In the genomic region with DNA sequence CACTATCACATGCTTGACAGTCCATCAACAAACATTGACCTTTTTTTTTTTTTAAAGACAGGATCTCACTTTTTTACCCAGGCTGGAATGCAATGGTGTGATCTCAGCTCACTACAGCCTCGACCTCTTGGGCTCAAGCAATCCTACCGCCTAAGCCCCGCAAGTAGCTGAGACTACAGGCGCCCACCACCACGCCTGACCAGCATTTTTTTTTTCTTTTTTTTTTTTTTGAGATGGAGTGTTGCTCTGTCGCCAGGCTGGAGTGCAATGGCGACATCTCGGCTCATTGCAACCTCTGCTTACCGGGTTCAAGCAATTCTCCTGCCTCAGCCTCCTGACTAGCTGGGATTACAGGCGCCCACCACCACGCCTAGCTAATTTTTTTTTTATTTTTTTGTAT, we compare ENCODE assay signal across 4 cellular contexts. TPM values are rescaled to one million over a fixed set of nuclear protein-coding genes. Genes with fewer than 3 reads are reported as not detected.
"Had no signal": no experiment of that assay in that cellular context is flagged by ENCODE, and none has a peak within 500 bp of the region (broad histone marks: within the 10 kb centered on the region; RNA-seq: fewer than 3 reads in every experiment).

No MANE protein-coding gene starts in this region.

RNA-seq across cellular contexts. Expression of a gene that starts 21.9 kb away (rescaled TPM):
- total RNA-seq: GM23248, HepG2, HFFc6, HT1080 had no signal

RNA-seq across cellular contexts. Expression of a gene that starts 39.8 kb away (rescaled TPM):
- total RNA-seq: HT1080 had no signal
